ENCODE assay signal across 8 cellular contexts in the genomic region with DNA sequence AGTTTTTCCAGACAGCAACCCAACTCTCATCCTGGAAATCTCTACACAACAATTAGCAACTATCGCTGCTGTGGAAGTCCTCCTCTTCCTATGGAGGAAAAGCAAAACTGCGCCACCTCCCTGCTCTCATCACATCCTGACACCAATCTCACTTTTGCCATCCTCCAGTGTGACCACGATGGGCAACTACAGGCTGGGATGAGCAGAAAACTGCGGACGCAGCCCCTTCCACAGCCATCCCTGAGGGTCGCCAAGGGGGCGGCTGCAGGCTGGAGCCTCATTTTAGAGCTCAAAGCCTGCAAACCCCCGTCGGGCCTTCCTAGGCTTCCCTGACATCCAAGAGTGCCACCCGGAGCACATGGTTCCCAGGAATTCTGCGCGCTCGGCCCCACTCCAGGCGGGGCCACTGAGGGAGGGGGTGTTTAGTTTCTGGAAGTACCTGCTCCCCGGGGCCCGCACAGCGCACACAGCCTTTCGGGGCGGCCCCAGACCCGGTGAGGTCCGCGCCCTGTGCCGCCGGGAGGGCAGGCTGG. TPM values are rescaled to one million over a fixed set of nuclear protein-coding genes. Genes with fewer than 3 reads are reported as not detected.
DNase-seq lines count a peak whose midpoint lies in the region; ATAC-seq and TF ChIP-seq lines count a peak whose summit lies in the region.

No MANE protein-coding gene starts in this region.

- H3K9me3 Mint-ChIP-seq in progenitor cell of endocrine pancreas (ENCODE audit: low read depth), result no peaks in the 10 kb centered on the region

- POLR2A ChIA-PET in BJ (lab: Charles Lee), result interaction anchor here (0.5 kb wide), 1 partner anchor 131 kb away, joined by 4 read pairs; no protein-coding TSS in a partner anchor

- H3K4me3 Mint-ChIP-seq in progenitor cell of endocrine pancreas (ENCODE audit: low read depth), result peak overlapping the region; percentile 56

- peak overlapping the region; percentile 59 for H3K4me3 ChIP-seq in BJ (ENCODE audit: low read depth, low read length)

- H3K27me3 Mint-ChIP-seq in progenitor cell of endocrine pancreas, result peaks cover 21% of the 10 kb centered on the region

- CTCF ChIA-PET in BJ (lab: Yijun Ruan, JAX), result interaction anchor here (1.0 to 1.1 kb wide), 2 partner anchors 13 to 162 kb away, joined by 3 read pairs; no protein-coding TSS in a partner anchor

- peaks cover 3% of the 10 kb centered on the region for H3K36me3 Mint-ChIP-seq in progenitor cell of endocrine pancreas (ENCODE audit: insufficient read depth)

- ATAC-seq in GM21390 (IDR thresholded peaks at IDR 0.05; ENCODE audit: unreplicated experiment) (peak; percentile 3), HG03565 (IDR thresholded peaks at IDR 0.05; ENCODE audit: unreplicated experiment) (no peak), GM18909 (IDR thresholded peaks at IDR 0.05; ENCODE audit: poor library complexity, unreplicated experiment) (no peak)

- H3K27me3 ChIP-seq in BJ (ENCODE audit: control insufficient read depth, insufficient read depth, low read length), result no peaks in the 10 kb centered on the region

- DNase-seq in BJ (ENCODE audit: low read depth) (no peak), SW480 (ENCODE audit: low spot score) (peak; percentile 68), fibroblast of peridontal ligament (ENCODE audit: extremely low read depth) (peak; percentile 53), progenitor cell of endocrine pancreas (ENCODE audit: low spot score, unreplicated experiment) (no peak)
- no peak for DNase-seq in activated effector memory CD4-positive, alpha-beta T cell treated with Interleukin-2 at 50 U/mL for 16 hours

- H3K4me1 Mint-ChIP-seq in progenitor cell of endocrine pancreas (ENCODE audit: low read depth), result peaks cover 4% of the 10 kb centered on the region

- TF ChIP-seq CTCF in BJ (IDR thresholded peaks at IDR 0.05; ENCODE audit: insufficient read depth, low read depth, low read length) (peak; percentile 25; the same call in 1 of the 2 replicates), progenitor cell of endocrine pancreas (IDR thresholded peaks at IDR 0.05; ENCODE audit: unreplicated experiment) (no peak)

- H3K36me3 ChIP-seq in BJ (ENCODE audit: control insufficient read depth, insufficient read depth, low read length), result peaks cover 10% of the 10 kb centered on the region

- peak overlapping the region; percentile 15 for H3K27ac Mint-ChIP-seq in progenitor cell of endocrine pancreas

RNA-seq across cellular contexts. Expression of gene TCFL5, which starts 1.2 kb away (rescaled TPM):
- polyA plus RNA-seq in BJ (2011; rRNA removed), result 8.5 and 12.2 TPM in 2 replicates
- 3.6 and 4.3 TPM in 2 replicates for polyA minus RNA-seq in BJ (2011; rRNA and poly(A)+ RNA removed)
- total RNA-seq in progenitor cell of endocrine pancreas, result 7.7 and 7.9 TPM in 2 replicates

RNA-seq across cellular contexts. Expression of gene COL9A3, which starts 43.6 kb away (rescaled TPM):
- polyA plus RNA-seq in BJ (2011; rRNA removed), result 0.21 and 0.34 TPM in 2 replicates
- not detected in 2 replicates for polyA minus RNA-seq in BJ (2011; rRNA and poly(A)+ RNA removed)
- 81.5 and 84.3 TPM in 2 replicates for total RNA-seq in progenitor cell of endocrine pancreas

RNA-seq across cellular contexts. Expression of gene OGFR, which starts 55.8 kb away (rescaled TPM):
- 25.6 and 34.2 TPM in 2 replicates for polyA plus RNA-seq in BJ (2011; rRNA removed)
- polyA minus RNA-seq in BJ (2011; rRNA and poly(A)+ RNA removed), result 18.9 and 26.4 TPM in 2 replicates
- 29.6 and 31.0 TPM in 2 replicates for total RNA-seq in progenitor cell of endocrine pancreas

Comparison
In these comparisons a context has a peak if more than half of its experiments do, and no peak if none do; other contexts are left out.
1. DNase-seq: peak in SW480 (single experiment) and fibroblast of peridontal ligament (single experiment); none in BJ (single experiment), progenitor cell of endocrine pancreas (single experiment) and activated effector memory CD4-positive, alpha-beta T cell treated with Interleukin-2 at 50 U/mL for 16 hours (single experiment).